1 cellular context compared by ENCODE assay signal in genomic region chr1:155308493-155309422, GRCh38.
A peak's percentile ranks its signal among the peaks of the same experiment; 100 is the strongest.
TF ChIP-seq lines count a peak whose summit lies in the region.

TSS of gene FDPS (plus strand) at chr1:155308866. CDS start at chr1:155309790, 924 bp downstream.

TF ChIP-seq in H1, 55 proteins besides CTCF, POLR2A, EP300 and RAD21:
- peak; percentile 66 for TF ChIP-seq PHF8 (conservative IDR thresholded peaks at IDR 0.05; ENCODE audit: low read depth, low read length)
- peak; percentile 72 for TF ChIP-seq USF2 (IDR thresholded peaks at IDR 0.05; ENCODE audit: low read length)
- TF ChIP-seq KDM1A (IDR thresholded peaks at IDR 0.05; ENCODE audit: borderline replicate concordance, low read length), result no peak
- peak; percentile 59 for TF ChIP-seq TAF7 (optimal IDR thresholded peaks at IDR 0.05; ENCODE audit: borderline replicate concordance, low read depth, low read length)
- TF ChIP-seq YY1 (IDR thresholded peaks at IDR 0.05; ENCODE audit: low read depth, low read length), result peak; percentile 28; the same call in 1 of the 2 replicates
- TF ChIP-seq GTF2F1 (IDR thresholded peaks at IDR 0.05; ENCODE audit: borderline replicate concordance, low read depth, low read length), result peak; percentile 50; the same call in 1 of the 2 replicates
- TF ChIP-seq TAF1 (IDR thresholded peaks at IDR 0.05; ENCODE audit: low read depth, low read length), result peak; percentile 91
- peak; percentile 66 to 93; a peak in 3 of 4 replicates for TF ChIP-seq SIN3A (conservative IDR thresholded peaks at IDR 0.05 in 1 of 2, IDR thresholded peaks at IDR 0.05 in 1 of 2; ENCODE audit: low read depth in 1 of 2, low read length in 2 of 2)
- peak; percentile 96 for TF ChIP-seq CREB1 (IDR thresholded peaks at IDR 0.05)
- no peak for TF ChIP-seq CBX5 (IDR thresholded peaks at IDR 0.05; ENCODE audit: low read depth, low read length)
- no peak for TF ChIP-seq TCF12 (IDR thresholded peaks at IDR 0.05; ENCODE audit: low read depth, low read length)
- peak; percentile 44 for TF ChIP-seq POLR2AphosphoS5 (IDR thresholded peaks at IDR 0.05; ENCODE audit: low read depth, low read length)
- TF ChIP-seq SP1 (IDR thresholded peaks at IDR 0.05; ENCODE audit: low read depth, low read length), result peak; percentile 88
- TF ChIP-seq SAP30 (IDR thresholded peaks at IDR 0.05; ENCODE audit: insufficient read depth, insufficient replicate concordance, low read length), result no peak
- no peak for TF ChIP-seq RXRA (IDR thresholded peaks at IDR 0.05; ENCODE audit: insufficient read depth, low read depth, low read length)
- 0 out of 2 replicates have a peak, but pooled peaks have one; percentile 24 for TF ChIP-seq ATF3 (IDR thresholded peaks at IDR 0.05; ENCODE audit: insufficient read depth, low read depth, low read length)
- 0 out of 2 replicates have a peak, but pooled peaks have one; percentile 4 for TF ChIP-seq TEAD4 (IDR thresholded peaks at IDR 0.05; ENCODE audit: low read depth, low read length)
- peak; percentile 78 for TF ChIP-seq E2F6 (IDR thresholded peaks at IDR 0.05)
- peak; percentile 65 for TF ChIP-seq SIX5 (IDR thresholded peaks at IDR 0.05; ENCODE audit: low read depth, low read length)
- TF ChIP-seq HDAC2 (IDR thresholded peaks at IDR 0.05; ENCODE audit: borderline replicate concordance in 1 of 2, low read depth in 2 of 2, low read length in 2 of 2), result peak; percentile 88 to 98
- peak; percentile 46; the same call in 1 of the 2 replicates for TF ChIP-seq BRCA1 (IDR thresholded peaks at IDR 0.05; ENCODE audit: low read depth, low read length)
- TF ChIP-seq MAX (IDR thresholded peaks at IDR 0.05), result peak; percentile 82
- peak; percentile 92 for TF ChIP-seq CHD2 (IDR thresholded peaks at IDR 0.05; ENCODE audit: low read length)
- TF ChIP-seq SP4 (IDR thresholded peaks at IDR 0.05; ENCODE audit: low read length), result peak; percentile 54; the same call in 1 of the 2 replicates
- peak; percentile 95 for TF ChIP-seq BACH1 (IDR thresholded peaks at IDR 0.05; ENCODE audit: low read length)
- TF ChIP-seq CHD7 (IDR thresholded peaks at IDR 0.05; ENCODE audit: insufficient replicate concordance, low read length), result no peak
- TF ChIP-seq KDM5A (IDR thresholded peaks at IDR 0.05; ENCODE audit: low read length), result peak; percentile 65; the same call in 1 of the 2 replicates
- TF ChIP-seq TBP (IDR thresholded peaks at IDR 0.05; ENCODE audit: low read depth, low read length), result peak; percentile 89
- no peak for TF ChIP-seq NRF1 (IDR thresholded peaks at IDR 0.05; ENCODE audit: low read depth, low read length)
